19 cellular contexts compared by ENCODE assay signal in genomic region chr10:43062402-43063160, GRCh38. TPM values are rescaled to one million over a fixed set of nuclear protein-coding genes. Genes with fewer than 3 reads are reported as not detected.
"Had no signal": no experiment of that assay in that cellular context is flagged by ENCODE, and none has a peak within 500 bp of the region (broad histone marks: within the 10 kb centered on the region; RNA-seq: fewer than 3 reads in every experiment).

No MANE protein-coding gene starts in this region.

- H3K36me3 ChIP-seq: lower lobe of right lung, neutrophil, ovary, right atrium auricular region, stomach, thyroid gland, transverse colon, upper lobe of left lung had no signal

- ATAC-seq: lower lobe of right lung; naive thymus-derived CD8-positive, alpha-beta T cell; sciatic nerve; stimulated activated naive B cell treated with anti-CD40 and anti-IgM and Interleukin-4, amounts not matched to agents 10 μg/mL and 1 μg/mL and 100 μg/mL, for 72 hours; stimulated activated naive CD8-positive, alpha-beta T cell treated with anti-CD3 and anti-CD28 coated beads, Interleukin-15, Interleukin-2, amounts not matched to agents 100 U/mL and 50 U/mL, for 24 hours had no signal

- H3K27me3 ChIP-seq: ovary, right atrium auricular region, testis, thyroid gland, transverse colon, upper lobe of left lung had no signal

- DNase-seq: hippocampal formation; lower lobe of right lung; mammary epithelial cell; naive thymus-derived CD8-positive, alpha-beta T cell; occipital lobe; ovary; stimulated activated CD4-positive, alpha-beta T cell treated with anti-CD3 and anti-CD28 coated beads, Interleukin-1b, Interleukin-23, amount 100 ng/mL, for 48 hours; stimulated activated CD4-positive, alpha-beta T cell treated with anti-CD3 and anti-CD28 coated beads, Interleukin-2, amount 100 ng/mL, for 48 hours; stimulated activated naive B cell treated with anti-CD40 and anti-IgM and Interleukin-4, amounts not matched to agents 10 μg/mL and 1 μg/mL and 100 μg/mL, for 72 hours; stimulated activated naive CD8-positive, alpha-beta T cell treated with anti-CD3 and anti-CD28 coated beads, Interleukin-15, Interleukin-2, amounts not matched to agents 100 U/mL and 50 U/mL, for 24 hours; stomach; testis; thyroid gland; transverse colon; upper lobe of left lung had no signal

- H3K9me3 ChIP-seq: lower lobe of right lung, neutrophil, ovary, right atrium auricular region, stomach, testis, thyroid gland, transverse colon, upper lobe of left lung had no signal

- H3K27ac ChIP-seq: lower lobe of right lung, neutrophil, ovary, right atrium auricular region, skin epidermis, stomach, testis, thyroid gland, transverse colon, upper lobe of left lung had no signal

- H3K4me3 ChIP-seq: lower lobe of right lung, ovary, right atrium auricular region, skin epidermis, stomach, testis, thyroid gland, transverse colon, upper lobe of left lung had no signal

- H3K4me1 ChIP-seq: lower lobe of right lung, right atrium auricular region, stomach, testis, thyroid gland, transverse colon, upper lobe of left lung had no signal

RNA-seq across cellular contexts. Expression of gene RET, which starts 14.3 kb away (rescaled TPM):
- total RNA-seq: naive thymus-derived CD8-positive, alpha-beta T cell had no signal
- polyA plus RNA-seq: naive thymus-derived CD8-positive, alpha-beta T cell had no signal
